ENCODE assay signal across 8 cellular contexts in the genomic region with DNA sequence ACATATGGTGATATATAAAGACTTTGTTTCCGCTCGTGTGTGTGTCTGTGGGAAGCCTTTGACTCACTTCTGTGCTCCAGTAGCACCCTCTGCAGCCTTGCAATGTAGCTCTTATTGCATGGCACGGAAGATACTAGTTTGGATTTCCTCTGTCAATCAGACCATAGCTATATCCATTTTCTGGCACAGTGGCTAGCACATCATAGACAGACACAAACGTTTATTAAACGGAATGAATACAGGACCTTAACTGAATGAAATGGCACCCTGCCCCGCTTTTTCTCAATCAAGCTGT.
DNase-seq lines count a peak whose midpoint lies in the region; ATAC-seq and TF ChIP-seq lines count a peak whose summit lies in the region.

No MANE protein-coding gene starts in this region.

- H3K27me3 ChIP-seq in SJCRH30 (no peaks in the 10 kb centered on the region), colonic mucosa (no peaks in the 10 kb centered on the region), liver (ENCODE audit: control insufficient read depth in 4 of 4, insufficient read depth in 4 of 4, low read length in 3 of 4) (no peaks in the 10 kb centered on the region)

- H3K36me3 ChIP-seq in SJCRH30, result no peaks in the 10 kb centered on the region
- no peaks in the 10 kb centered on the region for H3K36me3 ChIP-seq in colonic mucosa
- peaks cover 0 to 4% (median 0%) of the 10 kb centered on the region in 4 donors for H3K36me3 ChIP-seq in liver (ENCODE audit: control insufficient read depth in 4 of 4, insufficient read depth in 3 of 4, low read depth in 1 of 4, low read length in 3 of 4)

- 9% methylated on average over 6 of the region's 6 CpGs for WGBS in liver

- DNase-seq in NCI-H748 (lab: John Stamatoyannopoulos, UW; ENCODE audit: unreplicated experiment) (peak; percentile 27), NCI-H748 treated with DMSO at 0.1 percent for 48 hours (lab: John Stamatoyannopoulos, UW) (no peak), SJCRH30 (no peak), colonic mucosa (peak; percentile 33), COLO668 (lab: John Stamatoyannopoulos, UW; ENCODE audit: unreplicated experiment) (no peak)
- peak; percentile 33 for DNase-seq in stimulated activated naive CD8-positive, alpha-beta T cell treated with anti-CD3 and anti-CD28 coated beads, Interleukin-15, Interleukin-2, amounts not matched to agents 100 U/mL and 50 U/mL, for 24 hours

- H3K9me3 ChIP-seq in SJCRH30 (replicated peaks) (no peaks in the 10 kb centered on the region), colonic mucosa (no peaks in the 10 kb centered on the region), liver (ENCODE audit: control insufficient read depth in 4 of 4, low read length in 3 of 4) (no peaks in the 10 kb centered on the region)

- peak; percentile 35 for ATAC-seq in HG03095 (IDR thresholded peaks at IDR 0.05; ENCODE audit: unreplicated experiment)
- ATAC-seq in stimulated activated naive CD8-positive, alpha-beta T cell treated with anti-CD3 and anti-CD28 coated beads, Interleukin-15, Interleukin-2, amounts not matched to agents 100 U/mL and 50 U/mL, for 24 hours, result peak; percentile 76

- H3K27ac ChIP-seq in SJCRH30 (no peak overlapping the region), colonic mucosa (peak overlapping the region; percentile 45), liver (ENCODE audit: low read depth in 1 of 2, low read length in 2 of 2) (peak overlapping the region; percentile 62 to 73)

- H3K4me3 ChIP-seq in SJCRH30 (peak overlapping the region; percentile 58), colonic mucosa (peak overlapping the region; percentile 59), liver (ENCODE audit: low read depth in 1 of 3, low read length in 3 of 3) (peak overlapping the region; percentile 50 to 92 (median 71))

- TF ChIP-seq RAD21 in liver (IDR thresholded peaks at IDR 0.05), result peak; percentile 67 to 69

- intact Hi-C loops in colonic mucosa (cut with DNase I), result no loop called here

- H3K4me1 ChIP-seq in SJCRH30 (no peaks in the 10 kb centered on the region), colonic mucosa (no peaks in the 10 kb centered on the region), liver (ENCODE audit: control insufficient read depth in 4 of 4, insufficient read depth in 4 of 4, low read length in 3 of 4) (peaks cover 0 to 4% (median under 1%) of the 10 kb centered on the region in 4 donors)

- peak overlapping the region; percentile 55 to 69 for H3K9ac ChIP-seq in colonic mucosa (ENCODE audit: low read depth in 2 of 2, low read length in 2 of 2)
- H3K9ac ChIP-seq in liver (ENCODE audit: low read depth in 1 of 2, low read length in 2 of 2), result peak overlapping the region; percentile 11 to 74

- TF ChIP-seq CTCF in colonic mucosa (IDR thresholded peaks at IDR 0.05), result peak; percentile 14
- peak; percentile 19 for TF ChIP-seq CTCF in liver (IDR thresholded peaks at IDR 0.05; ENCODE audit: low read depth, low read length, missing input control)

TF ChIP-seq in liver, 16 proteins besides CTCF, POLR2A, EP300 and RAD21:
- no peak for TF ChIP-seq SP1 (IDR thresholded peaks at IDR 0.05)
- peak in 1 of 2 donors; percentile 2 for TF ChIP-seq RXRA (IDR thresholded peaks at IDR 0.05)

Comparison
In these comparisons a context has a peak if more than half of its experiments do, and no peak if none do; other contexts are left out.
1. DNase-seq: peak in NCI-H748 (single experiment), colonic mucosa (single experiment) and stimulated activated naive CD8-positive, alpha-beta T cell treated with anti-CD3 and anti-CD28 coated beads, Interleukin-15, Interleukin-2, amounts not matched to agents 100 U/mL and 50 U/mL, for 24 hours (single experiment); none in NCI-H748 treated with DMSO at 0.1 percent for 48 hours (single experiment), SJCRH30 (0 of 2) and COLO668 (single experiment).
2. Peak in every context shown above with its lines, with median percentiles within 50 percentile points of each other: H3K4me3 ChIP-seq.